Comparison of ENCODE assay signal across 11 cellular contexts in genomic region chr9:38025166-38025565, GRCh38. TPM values are rescaled to one million over a fixed set of nuclear protein-coding genes. Genes with fewer than 3 reads are reported as not detected.
A peak's percentile ranks its signal among the peaks of the same experiment; 100 is the strongest.
DNase-seq lines count a peak whose midpoint lies in the region; ATAC-seq, FAIRE-seq and TF ChIP-seq lines count a peak whose summit lies in the region.
"Had no signal": no experiment of that assay in that cellular context is flagged by ENCODE, and none has a peak within 500 bp of the region (broad histone marks: within the 10 kb centered on the region; RNA-seq: fewer than 3 reads in every experiment).

No MANE protein-coding gene starts in this region.

- no peak overlapping the region for H3K9ac ChIP-seq in BLaER1 treated with 17β-estradiol and CSF1 and Interleukin-3, amounts not matched to agents 10 nM and 100 nM

- no peaks in the 10 kb centered on the region for H3K27me3 Mint-ChIP-seq in progenitor cell of endocrine pancreas
- H3K27me3 Mint-ChIP-seq: CD4-positive, CD25-positive, alpha-beta regulatory T cell had no signal

- peak overlapping the region; percentile 20 for H3K27ac Mint-ChIP-seq in progenitor cell of endocrine pancreas

- DNase-seq in SJCRH30 (no peak), esophagus muscularis mucosa (ENCODE audit: extremely low spot score) (no peak), progenitor cell of endocrine pancreas (ENCODE audit: low spot score, unreplicated experiment) (no peak), left lung (no peak), GM20000 (ENCODE audit: low spot score) (no peak), urothelium cell line (ENCODE audit: low spot score) (no peak)
- DNase-seq: CD4-positive, CD25-positive, alpha-beta regulatory T cell; dermis blood vessel endothelial cell had no signal

- H3K4me3 Mint-ChIP-seq in progenitor cell of endocrine pancreas (ENCODE audit: low read depth): no peak overlapping the region
- H3K4me3 Mint-ChIP-seq: CD4-positive, CD25-positive, alpha-beta regulatory T cell had no signal

- H3K4me1 ChIP-seq in BLaER1 treated with 17β-estradiol and CSF1 and Interleukin-3, amounts not matched to agents 10 nM and 100 nM: peaks cover 16 to 75% (median 54%) of the 10 kb centered on the region in 10 experiments
- H3K4me1 ChIP-seq in SJCRH30 (peaks cover 68% of the 10 kb centered on the region), esophagus muscularis mucosa (peaks cover 61 to 87% (median 74%) of the 10 kb centered on the region in 4 donors), left lung (peaks cover 44 to 74% of the 10 kb centered on the region in 2 donors)

- TF ChIP-seq EP300 in esophagus muscularis mucosa (IDR thresholded peaks at IDR 0.05): no peak

- H3K4me1 Mint-ChIP-seq in progenitor cell of endocrine pancreas (ENCODE audit: low read depth): peaks cover 26% of the 10 kb centered on the region
- H3K4me1 Mint-ChIP-seq: CD4-positive, CD25-positive, alpha-beta regulatory T cell had no signal

- no peaks in the 10 kb centered on the region for H3K9me3 Mint-ChIP-seq in progenitor cell of endocrine pancreas (ENCODE audit: low read depth)
- H3K9me3 Mint-ChIP-seq: CD4-positive, CD25-positive, alpha-beta regulatory T cell had no signal

- no peaks in the 10 kb centered on the region for H3K36me3 Mint-ChIP-seq in progenitor cell of endocrine pancreas (ENCODE audit: insufficient read depth)
- H3K36me3 Mint-ChIP-seq: CD4-positive, CD25-positive, alpha-beta regulatory T cell had no signal

- H3K36me3 ChIP-seq in BLaER1 treated with 17β-estradiol and CSF1 and Interleukin-3, amounts not matched to agents 10 nM and 100 nM: no peaks in the 10 kb centered on the region
- H3K36me3 ChIP-seq in SJCRH30 (no peaks in the 10 kb centered on the region; the same call in 1 of the 2 replicates), esophagus muscularis mucosa (no peaks in the 10 kb centered on the region), left lung (no peaks in the 10 kb centered on the region)
- H3K36me3 ChIP-seq: neutrophil had no signal

- H3K27ac ChIP-seq in BLaER1 treated with 17β-estradiol and CSF1 and Interleukin-3, amounts not matched to agents 10 nM and 100 nM: peak overlapping the region in 3 of 11 experiments; percentile 15 to 67 (median 37); a peak in 3 of 22 replicates
- H3K27ac ChIP-seq in SJCRH30 (peak overlapping the region; percentile 75), esophagus muscularis mucosa (replicated peaks in 1 of 4) (peak overlapping the region; percentile 78 to 83 (median 79)), left lung (peak overlapping the region in 1 of 2 donors; percentile 35)
- H3K27ac ChIP-seq: neutrophil had no signal

- TF ChIP-seq CTCF in esophagus muscularis mucosa (IDR thresholded peaks at IDR 0.05) (no peak), progenitor cell of endocrine pancreas (IDR thresholded peaks at IDR 0.05; ENCODE audit: unreplicated experiment) (no peak), left lung (IDR thresholded peaks at IDR 0.05) (no peak), GM20000 (IDR thresholded peaks at IDR 0.05; ENCODE audit: extremely low read depth, missing control alignments) (no peak)

- no peaks in the 10 kb centered on the region for H3K27me3 ChIP-seq in BLaER1 treated with 17β-estradiol and CSF1 and Interleukin-3, amounts not matched to agents 10 nM and 100 nM
- H3K27me3 ChIP-seq in SJCRH30 (no peaks in the 10 kb centered on the region), esophagus muscularis mucosa (no peaks in the 10 kb centered on the region), left lung (no peaks in the 10 kb centered on the region)

- peak overlapping the region in 6 of 11 experiments; percentile 34 to 84 (median 78); a peak in 7 of 22 replicates for H3K4me2 ChIP-seq in BLaER1 treated with 17β-estradiol and CSF1 and Interleukin-3, amounts not matched to agents 10 nM and 100 nM

- peaks cover 0 to 90% (median 2%) of the 10 kb centered on the region in 11 experiments; a peak in 8 of 22 replicates for H4K20me1 ChIP-seq in BLaER1 treated with 17β-estradiol and CSF1 and Interleukin-3, amounts not matched to agents 10 nM and 100 nM

- no peak overlapping the region for H3K4me3 ChIP-seq in BLaER1 treated with 17β-estradiol and CSF1 and Interleukin-3, amounts not matched to agents 10 nM and 100 nM
- no peak overlapping the region for H3K4me3 ChIP-seq in SJCRH30
- no peak overlapping the region for H3K4me3 ChIP-seq in esophagus muscularis mucosa
- no peak overlapping the region for H3K4me3 ChIP-seq in left lung

- H3K9me3 ChIP-seq in BLaER1 treated with 17β-estradiol and CSF1 and Interleukin-3, amounts not matched to agents 10 nM and 100 nM (replicated peaks in 1 of 11): no peaks in the 10 kb centered on the region
- H3K9me3 ChIP-seq in SJCRH30 (replicated peaks) (no peaks in the 10 kb centered on the region), esophagus muscularis mucosa (no peaks in the 10 kb centered on the region), left lung (no peaks in the 10 kb centered on the region)
- H3K9me3 ChIP-seq: neutrophil had no signal

- TF ChIP-seq POLR2A in esophagus muscularis mucosa (IDR thresholded peaks at IDR 0.05; ENCODE audit: low read depth): no peak

- FAIRE-seq in urothelium cell line (lab: Jason Lieb, UNC): no peak

- 76% methylated on average over 8 of the region's 8 CpGs for WGBS in esophagus muscularis mucosa

- intact Hi-C loops in esophagus muscularis mucosa (cut with DNase I) (loop anchor here (5.0 kb wide), 1 partner anchor 42 kb away; the partner anchor contains the start of gene SHB), left lung (cut with DNase I) (no loop called here)

- ATAC-seq in left lung (no peak), GM18519 (IDR thresholded peaks at IDR 0.05; ENCODE audit: low FRiP score, unreplicated experiment) (no peak)

RNA-seq across cellular contexts. Expression of gene SHB, which starts 43.9 kb away (rescaled TPM):
- 14.7 and 14.9 TPM in 2 replicates for total RNA-seq in SJCRH30 (2014; rRNA removed; shearing (Covaris generic))
- 10 to 100 TPM; 16.6 to 21.2 (median 21.0) TPM for total RNA-seq in esophagus muscularis mucosa
- 22.5 and 23.9 TPM in 2 replicates for total RNA-seq in progenitor cell of endocrine pancreas
- total RNA-seq in left lung: 10 to 100 TPM; 26.7 to 26.8 TPM
